ENCODE assay signal across 8 cellular contexts in genomic region chr3:50542177-50543034, GRCh38. TPM values are rescaled to one million over a fixed set of nuclear protein-coding genes. Genes with fewer than 3 reads are reported as not detected.
DNase-seq lines count a peak whose midpoint lies in the region; ATAC-seq and FAIRE-seq lines count a peak whose summit lies in the region.

No MANE protein-coding gene starts in this region.

- DNase-seq in A172 (ENCODE audit: low spot score) = peak; percentile 74
- DNase-seq in GM18507 (ENCODE audit: extremely low spot score, insufficient read length, low read depth) = peak; percentile 64
- DNase-seq in NCI-H460 (ENCODE audit: extremely low read depth, low read depth) = peak; percentile 49
- DNase-seq in activated CD4-positive, alpha-beta T cell treated with anti-CD3 and anti-CD28 coated beads, Interleukin-2, amount 50 U/mL, for 48 hours = peak; percentile 74 to 76
- DNase-seq in effector CD8-positive, alpha-beta T cell (lab: John Stamatoyannopoulos, UW) = peak; percentile 51
- DNase-seq in medulla oblongata (ENCODE audit: extremely low spot score) = peak; percentile 77
- peak; percentile 15 to 52 for DNase-seq in stimulated activated CD8-positive, alpha-beta memory T cell treated with anti-CD3 and anti-CD28 coated beads, Interleukin-4, amount 100 ng/mL, for 1 hour (ENCODE audit: low read depth in 2 of 2, low spot score in 1 of 2)

- no peak for ATAC-seq in HG03159 (IDR thresholded peaks at IDR 0.05; ENCODE audit: unreplicated experiment)

- FAIRE-seq in GM18507 (lab: Jason Lieb, UNC) = peak; percentile 91

RNA-seq across cellular contexts. Expression of gene C3orf18, which starts 25.1 kb away (rescaled TPM):
- total RNA-seq in A172 (2014; rRNA removed; shearing (Covaris generic)) = 0.43 TPM in 1 of 2 replicates, not detected in the other
- 3.2 and 3.5 TPM in 2 replicates for total RNA-seq in NCI-H460 (2014; rRNA removed; shearing (Covaris generic))
- 4.9 and 6.4 TPM in 2 replicates for polyA plus RNA-seq in NCI-H460 (2014; cell fraction: nucleus; rRNA removed)

RNA-seq across cellular contexts. Expression of gene HEMK1, which starts 26.9 kb away (rescaled TPM):
- 15.3 and 18.1 TPM in 2 replicates for total RNA-seq in A172 (2014; rRNA removed; shearing (Covaris generic))
- total RNA-seq in NCI-H460 (2014; rRNA removed; shearing (Covaris generic)) = 7.0 and 12.0 TPM in 2 replicates
- polyA plus RNA-seq in NCI-H460 (2014; cell fraction: nucleus; rRNA removed) = 25.5 and 33.0 TPM in 2 replicates

RNA-seq across cellular contexts. Expression of gene CACNA2D2, which starts 39.0 kb away (rescaled TPM):
- total RNA-seq in A172 (2014; rRNA removed; shearing (Covaris generic)) = 0.22 and 0.26 TPM in 2 replicates
- total RNA-seq in NCI-H460 (2014; rRNA removed; shearing (Covaris generic)) = 0.02 and 0.06 TPM in 2 replicates
- 0.10 TPM in 1 of 2 replicates, not detected in the other for polyA plus RNA-seq in NCI-H460 (2014; cell fraction: nucleus; rRNA removed)
